In genomic region chr16:28210264-28210663, GRCh38 we compare ENCODE assay signal across 8 cellular contexts. TPM values are rescaled to one million over a fixed set of nuclear protein-coding genes. Genes with fewer than 3 reads are reported as not detected.
DNase-seq lines count a peak whose midpoint lies in the region; ATAC-seq and TF ChIP-seq lines count a peak whose summit lies in the region.

No MANE protein-coding gene starts in this region.

- TF ChIP-seq CTCF in GM12875 (IDR thresholded peaks at IDR 0.05; ENCODE audit: borderline replicate concordance, insufficient read depth, low read depth, low read length) (no peak), RWPE2 (IDR thresholded peaks at IDR 0.05; ENCODE audit: poor library complexity, severe bottlenecking) (no peak), gastrocnemius medialis (IDR thresholded peaks at IDR 0.05 in 4 of 5, conservative IDR thresholded peaks at IDR 0.05 in 1 of 5) (no peak)

- H3K4me1 ChIP-seq in RWPE2 (ENCODE audit: insufficient read depth, poor library complexity, severe bottlenecking) (peaks cover 6% of the 10 kb centered on the region), esophagus (ENCODE audit: control insufficient read depth in 2 of 2, insufficient read depth in 2 of 2, low read length in 1 of 2) (peaks cover 5 to 8% of the 10 kb centered on the region in 2 donors), gastrocnemius medialis (peaks cover 15 to 19% of the 10 kb centered on the region in 2 donors)

- DNase-seq in RWPE2 (ENCODE audit: low spot score) (no peak), gastrocnemius medialis (no peak), NCI-H1105 treated with DMSO at 0.1 percent for 48 hours (lab: John Stamatoyannopoulos, UW) (no peak), CD1c-positive myeloid dendritic cell (ENCODE audit: extremely low spot score) (no peak), occipital lobe (lab: John Stamatoyannopoulos, UW) (no peak)

- in situ Hi-C loops in gastrocnemius medialis (cut with MboI; ENCODE audit: low sequenced_read_pairs in 4 of 4) = no loop called here

- no peaks in the 10 kb centered on the region for H3K9me3 ChIP-seq in RWPE2 (ENCODE audit: severe bottlenecking)
- no peaks in the 10 kb centered on the region for H3K9me3 ChIP-seq in esophagus (ENCODE audit: control insufficient read depth in 2 of 2, insufficient read depth in 1 of 2, low read depth in 1 of 2, low read length in 1 of 2)
- H3K9me3 ChIP-seq in gastrocnemius medialis = no peaks in the 10 kb centered on the region

- H3K27me3 ChIP-seq in RWPE2 (ENCODE audit: insufficient read depth, poor library complexity, severe bottlenecking) = no peaks in the 10 kb centered on the region
- no peaks in the 10 kb centered on the region for H3K27me3 ChIP-seq in esophagus (ENCODE audit: control insufficient read depth in 1 of 2, insufficient read depth in 2 of 2, low read length in 2 of 2)
- H3K27me3 ChIP-seq in gastrocnemius medialis = no peaks in the 10 kb centered on the region

- intact Hi-C loops in gastrocnemius medialis (cut with DNase I; ENCODE audit: low total_unique reads) = loop anchor here (10.0 kb wide), 2 partner anchors 85 to 345 kb away; partner anchors contain the start of genes SBK1 and SGF29

- peaks cover 56% of the 10 kb centered on the region for H3K36me3 ChIP-seq in RWPE2 (ENCODE audit: low read depth)
- H3K36me3 ChIP-seq in esophagus (ENCODE audit: control insufficient read depth in 2 of 2, insufficient read depth in 2 of 2, low read length in 1 of 2) = peaks cover 1 to 3% of the 10 kb centered on the region in 2 donors
- peaks cover 0 to 19% of the 10 kb centered on the region in 2 donors for H3K36me3 ChIP-seq in gastrocnemius medialis

- WGBS in esophagus, 2 donors = 42 to 47% methylated on average over 5 of the region's 5 CpGs

- ATAC-seq in RWPE2 (ENCODE audit: low read depth) = no peak
- ATAC-seq in gastrocnemius medialis = no peak
- ATAC-seq in HG02852 (IDR thresholded peaks at IDR 0.05; ENCODE audit: unreplicated experiment) = no peak

- TF ChIP-seq POLR2A in gastrocnemius medialis (IDR thresholded peaks at IDR 0.05) = no peak

- H3K4me3 ChIP-seq in GM12875 (ENCODE audit: low read depth, low read length) = peak overlapping the region; percentile 91
- H3K4me3 ChIP-seq in RWPE2 (ENCODE audit: severe bottlenecking) = peak overlapping the region; percentile 88
- H3K4me3 ChIP-seq in esophagus (ENCODE audit: low read depth in 1 of 2, low read length in 2 of 2) = peak overlapping the region; percentile 78 to 82
- peak overlapping the region in 3 of 4 donors; percentile 65 to 85 (median 78) for H3K4me3 ChIP-seq in gastrocnemius medialis

- H3K27ac ChIP-seq in RWPE2 (ENCODE audit: poor library complexity, severe bottlenecking) = no peak overlapping the region
- H3K27ac ChIP-seq in esophagus (ENCODE audit: low read depth in 2 of 2, low read length in 1 of 2) = no peak overlapping the region
- peak overlapping the region in 3 of 4 donors; percentile 12 to 89 (median 89) for H3K27ac ChIP-seq in gastrocnemius medialis

RNA-seq across cellular contexts. Expression of gene XPO6, which starts 1.5 kb away (rescaled TPM):
- polyA plus RNA-seq in esophagus = 10 to 100 TPM; 50.6 to 52.1 TPM
- total RNA-seq in gastrocnemius medialis (10 to 100 TPM; 20.9 to 40.1 (median 29.6) TPM), occipital lobe (66.4 TPM)

Comparison
In these comparisons a context has a peak if more than half of its experiments do, and no peak if none do; other contexts are left out.
1. H3K27ac ChIP-seq: peak in gastrocnemius medialis (3 of 4); none in RWPE2 (single experiment) and esophagus (0 of 2).
2. Peak in every context shown above with its lines, with median percentiles within 50 percentile points of each other: H3K4me3 ChIP-seq.